ENCODE assay signal across 1 cellular context in genomic region chr11:134498326-134499139, GRCh38.
TF ChIP-seq lines count a peak whose summit lies in the region.

No MANE protein-coding gene starts in this region.

TF ChIP-seq in H1, 55 proteins besides CTCF, POLR2A, EP300 and RAD21:
- no peak for TF ChIP-seq SP2 (IDR thresholded peaks at IDR 0.05; ENCODE audit: low read length)
- no peak for TF ChIP-seq RNF2 (IDR thresholded peaks at IDR 0.05; ENCODE audit: borderline replicate concordance, low read depth, low read length, missing control alignments, poor library complexity, severe bottlenecking)
- TF ChIP-seq CHD2 (IDR thresholded peaks at IDR 0.05; ENCODE audit: low read length), result no peak
- TF ChIP-seq BCL11A (IDR thresholded peaks at IDR 0.05; ENCODE audit: low read depth in 2 of 2, low read length in 2 of 2), result no peak
- TF ChIP-seq JUND (IDR thresholded peaks at IDR 0.05; ENCODE audit: low read length), result no peak
- no peak for TF ChIP-seq POLR2AphosphoS5 (IDR thresholded peaks at IDR 0.05; ENCODE audit: low read depth, low read length)
- no peak for TF ChIP-seq KDM1A (IDR thresholded peaks at IDR 0.05; ENCODE audit: borderline replicate concordance, low read length)
- TF ChIP-seq SIX5 (IDR thresholded peaks at IDR 0.05; ENCODE audit: low read depth, low read length), result no peak
- TF ChIP-seq, protein P1, sequence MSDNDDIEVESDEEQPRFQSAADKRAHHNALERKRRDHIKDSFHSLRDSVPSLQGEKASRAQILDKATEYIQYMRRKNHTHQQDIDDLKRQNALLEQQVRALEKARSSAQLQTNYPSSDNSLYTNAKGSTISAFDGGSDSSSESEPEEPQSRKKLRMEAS (IDR thresholded peaks at IDR 0.05), result no peak
- TF ChIP-seq RBBP5 (IDR thresholded peaks at IDR 0.05; ENCODE audit: borderline replicate concordance, low read depth, low read length), result no peak
- no peak for TF ChIP-seq TEAD4 (IDR thresholded peaks at IDR 0.05; ENCODE audit: low read depth, low read length)
- no peak for TF ChIP-seq JUN (IDR thresholded peaks at IDR 0.05; ENCODE audit: low read depth, low read length)
- no peak for TF ChIP-seq EZH2 (IDR thresholded peaks at IDR 0.05; ENCODE audit: low read depth, low read length, severe bottlenecking)
- no peak for TF ChIP-seq NRF1 (IDR thresholded peaks at IDR 0.05; ENCODE audit: low read depth, low read length)
- no peak for TF ChIP-seq RFX5 (IDR thresholded peaks at IDR 0.05; ENCODE audit: borderline replicate concordance, low read depth, low read length)
TF ChIP-seq in H1: peak in this region for 0.
